Comparison of ENCODE assay signal across 21 cellular contexts in the genomic region with DNA sequence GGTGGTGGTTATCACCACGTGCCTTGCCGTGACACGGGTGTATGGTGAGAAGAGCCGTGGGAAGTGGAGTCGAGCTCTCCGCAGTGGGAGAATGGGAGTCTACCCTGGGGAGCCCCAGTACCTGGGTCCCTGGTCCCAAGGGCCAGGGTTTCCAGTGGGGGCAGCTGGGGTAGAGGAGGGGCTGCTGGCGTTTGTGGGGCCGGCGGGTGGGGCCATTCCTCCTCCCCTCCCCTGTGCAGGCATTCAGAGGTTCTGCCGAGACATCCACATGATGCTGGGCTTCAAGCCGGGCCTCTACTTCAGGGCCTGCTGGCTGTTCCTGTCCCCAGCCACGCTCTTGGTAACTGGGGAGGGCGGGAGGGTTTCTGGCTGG. TPM values are rescaled to one million over a fixed set of nuclear protein-coding genes. Genes with fewer than 3 reads are reported as not detected.
DNase-seq lines count a peak whose midpoint lies in the region; ATAC-seq, FAIRE-seq and TF ChIP-seq lines count a peak whose summit lies in the region.
"Had no signal": no experiment of that assay in that cellular context is flagged by ENCODE, and none has a peak within 500 bp of the region (broad histone marks: within the 10 kb centered on the region; RNA-seq: fewer than 3 reads in every experiment).

No MANE protein-coding gene starts in this region.

- FAIRE-seq in K562 (lab: Jason Lieb, UNC): no peak
- FAIRE-seq: G401.6, GM12892, H54 had no signal

- H3K27me3 ChIP-seq in K562 (ENCODE audit: control insufficient read depth in 2 of 2, insufficient read depth in 2 of 2, low read length in 2 of 2): peaks cover 30 to 70% of the 10 kb centered on the region in 2 experiments
- peaks cover 0 to 4% of the 10 kb centered on the region in 2 experiments for H3K27me3 ChIP-seq in mesenchymal stem cell (ENCODE audit: control insufficient read depth in 1 of 2, insufficient read depth in 1 of 2, low read length in 2 of 2)
- peaks cover 0 to 6% (median 0%) of the 10 kb centered on the region in 9 donors for H3K27me3 ChIP-seq in heart left ventricle

- no TSS peak for BruUV-seq in K562 (replicated peaks; lab: Mats Ljungman, UMichigan)

- no peak overlapping the region for H2BK12ac ChIP-seq in mesenchymal stem cell (ENCODE audit: low read length in 2 of 2)

- H2BK5ac ChIP-seq in mesenchymal stem cell (ENCODE audit: low read depth, low read length, poor library complexity, severe bottlenecking): no peak overlapping the region

- no peaks in the 10 kb centered on the region for H3K36me3 ChIP-seq in K562 (ENCODE audit: control insufficient read depth, insufficient read depth, low read length)
- no peaks in the 10 kb centered on the region for H3K36me3 ChIP-seq in mesenchymal stem cell (ENCODE audit: control insufficient read depth in 1 of 2, insufficient read depth in 2 of 2, low read depth in 1 of 2, low read length in 2 of 2)
- no peaks in the 10 kb centered on the region for H3K36me3 ChIP-seq in heart left ventricle
- H3K36me3 ChIP-seq: HAP-1 had no signal

- WGBS in K562 (ENCODE audit: insufficient coverage, low coverage, missing lambda C conversion rate): 11% methylated on average over 8 of the region's 13 CpGs
- 89% methylated on average over 13 of the region's 13 CpGs for whole genome bisulfite sequencing in mesenchymal stem cell
- 91 to 93% (median 92%) methylated on average over 10 to 13 of the region's 13 CpGs for WGBS in heart left ventricle, 4 donors

- TF ChIP-seq RAD21 in K562 (CRISPR knock-in tag; conservative IDR thresholded peaks at IDR 0.05 in 1 of 2, IDR thresholded peaks at IDR 0.05 in 1 of 2): no peak

- POLR2A ChIA-PET in K562 (lab: Yijun Ruan, JAX): interaction anchor here (2.3 kb wide), 1 partner anchor 11 kb away, joined by 6 read pairs; no protein-coding TSS in a partner anchor

- H3K4me1 Mint-ChIP-seq in progenitor cell of endocrine pancreas (ENCODE audit: low read depth): no peaks in the 10 kb centered on the region

- H3K9ac ChIP-seq in K562 (ENCODE audit: insufficient read depth in 1 of 2, low read depth in 2 of 2, low read length in 2 of 2) (no peak overlapping the region), mesenchymal stem cell (ENCODE audit: low read length) (no peak overlapping the region)
- H3K9ac ChIP-seq: GM23248 had no signal

- no peaks in the 10 kb centered on the region for H3K79me2 ChIP-seq in K562 (ENCODE audit: control insufficient read depth, insufficient read depth, low read length)

- no peak for TF ChIP-seq EP300 in K562 (IDR thresholded peaks at IDR 0.05; ENCODE audit: low read length)

- H2BK120ac ChIP-seq in mesenchymal stem cell (ENCODE audit: low read depth, low read length): no peak overlapping the region

- H3K4me2 ChIP-seq in K562 (ENCODE audit: insufficient read depth, low read length) (no peak overlapping the region), mesenchymal stem cell (ENCODE audit: low read length, poor library complexity, severe bottlenecking) (no peak overlapping the region)

- H3K4ac ChIP-seq in mesenchymal stem cell (ENCODE audit: low read depth in 1 of 2, low read length in 2 of 2): no peak overlapping the region

- H3K36me3 Mint-ChIP-seq in progenitor cell of endocrine pancreas (ENCODE audit: insufficient read depth): no peaks in the 10 kb centered on the region
- H3K36me3 Mint-ChIP-seq: CD4-positive, CD25-positive, alpha-beta regulatory T cell; CD8-positive, alpha-beta T cell had no signal

- H2AFZ ChIP-seq in K562 (ENCODE audit: low read depth, low read length) (0 out of 2 replicates have a peak overlapping the region, but pooled peaks have one; percentile 35), mesenchymal stem cell (ENCODE audit: low read depth, low read length) (no peak overlapping the region)
- H2AFZ ChIP-seq: GM23248 had no signal

- H3K27ac ChIP-seq in K562 (ENCODE audit: extremely low read depth, low read depth, low read length): no peak overlapping the region
- no peak overlapping the region for H3K27ac ChIP-seq in mesenchymal stem cell (ENCODE audit: low read length, poor library complexity, severe bottlenecking)
- H3K27ac ChIP-seq in heart left ventricle: no peak overlapping the region
- H3K27ac ChIP-seq: C4-2B, GM23248 had no signal

- in situ Hi-C loops in K562 (cut with MboI): no loop called here

- TF ChIP-seq POLR2A in K562 (conservative IDR thresholded peaks at IDR 0.05): no peak
- TF ChIP-seq POLR2A in heart left ventricle (IDR thresholded peaks at IDR 0.05): no peak

- intact Hi-C loops in K562 (cut with micrococcal nuclease): no loop called here
- intact Hi-C loops in heart left ventricle (cut with DNase I): loop anchor here in 1 of 10 donors (5.0 kb wide), 1 partner anchor 37 kb away; a partner anchor contains a TSS

- H3K9me3 Mint-ChIP-seq in progenitor cell of endocrine pancreas (ENCODE audit: low read depth): no peaks in the 10 kb centered on the region
- H3K9me3 Mint-ChIP-seq: CD8-positive, alpha-beta T cell; HFFc6 had no signal

- H3K4me3 Mint-ChIP-seq in progenitor cell of endocrine pancreas (ENCODE audit: low read depth): no peak overlapping the region
- H3K4me3 Mint-ChIP-seq: CD4-positive, CD25-positive, alpha-beta regulatory T cell; CD8-positive, alpha-beta T cell; HFFc6 had no signal

- CTCF ChIA-PET in K562 (lab: Yijun Ruan, JAX; ENCODE audit: low intra/inter-chr PET ratio): no interaction called here

- no peak overlapping the region for H3K14ac ChIP-seq in mesenchymal stem cell (ENCODE audit: low read length in 2 of 2)

- no peaks in the 10 kb centered on the region for H3K9me3 ChIP-seq in K562 (replicated peaks; ENCODE audit: control insufficient read depth, insufficient read depth, low read depth, low read length)
- H3K9me3 ChIP-seq in mesenchymal stem cell (ENCODE audit: control insufficient read depth, low read length): no peaks in the 10 kb centered on the region
- H3K9me3 ChIP-seq in heart left ventricle: no peaks in the 10 kb centered on the region
- H3K9me3 ChIP-seq: Caco-2, HAP-1 had no signal

- H3K27me3 Mint-ChIP-seq in progenitor cell of endocrine pancreas: peaks cover 19% of the 10 kb centered on the region

- H3K4me1 ChIP-seq in K562 (replicated peaks in 1 of 2; ENCODE audit: control insufficient read depth in 2 of 2, insufficient read depth in 2 of 2, low read length in 2 of 2) (peaks cover 0 to 8% of the 10 kb centered on the region in 2 experiments; a peak in 1 of 5 replicates), mesenchymal stem cell (ENCODE audit: control insufficient read depth, insufficient read depth, low read depth, low read length) (peaks cover 17% of the 10 kb centered on the region), heart left ventricle (peaks cover 0 to 5% (median 0%) of the 10 kb centered on the region in 12 donors)
- H3K4me1 ChIP-seq: Caco-2, HAP-1 had no signal

- H4K8ac ChIP-seq in mesenchymal stem cell (ENCODE audit: low read length): no peak overlapping the region

- no peak overlapping the region for H3K18ac ChIP-seq in mesenchymal stem cell (ENCODE audit: low read depth in 1 of 2, low read length in 2 of 2)

- no peak overlapping the region for H4K91ac ChIP-seq in mesenchymal stem cell (ENCODE audit: low read length)

- peak overlapping the region; percentile 13 for H2BK15ac ChIP-seq in mesenchymal stem cell (ENCODE audit: low read depth, poor library complexity, severe bottlenecking)

- no peak overlapping the region for H3K4me3 ChIP-seq in K562
- H3K4me3 ChIP-seq in mesenchymal stem cell (ENCODE audit: insufficient read depth in 1 of 2, low read depth in 1 of 2, low read length in 2 of 2): no peak overlapping the region
- no peak overlapping the region for H3K4me3 ChIP-seq in heart left ventricle
- H3K4me3 ChIP-seq: GM23248, HAP-1 had no signal

- peak overlapping the region; percentile 39 for H3K27ac Mint-ChIP-seq in progenitor cell of endocrine pancreas
- H3K27ac Mint-ChIP-seq: CD8-positive, alpha-beta T cell; HFFc6 had no signal

- no peak for ATAC-seq in K562
- ATAC-seq in GM19463 (IDR thresholded peaks at IDR 0.05; ENCODE audit: unreplicated experiment): no peak
- no peak for ATAC-seq in heart left ventricle
- ATAC-seq: CD8-positive, alpha-beta T cell had no signal

- no peak for TF ChIP-seq CTCF in K562 (IDR thresholded peaks at IDR 0.05 in 2 of 3, conservative IDR thresholded peaks at IDR 0.05 in 1 of 3; ENCODE audit: insufficient read depth in 2 of 3, low read depth in 1 of 3, low read length in 3 of 3)
- TF ChIP-seq CTCF in progenitor cell of endocrine pancreas (IDR thresholded peaks at IDR 0.05; ENCODE audit: unreplicated experiment): no peak
- TF ChIP-seq CTCF in heart left ventricle (IDR thresholded peaks at IDR 0.05): no peak

- DNase-seq in K562 (ENCODE audit: extremely low read depth in 1 of 4, low spot score in 3 of 4) (no peak), mesenchymal stem cell (no peak), progenitor cell of endocrine pancreas (ENCODE audit: low spot score, unreplicated experiment) (no peak), heart left ventricle (no peak)
- DNase-seq in activated CD4-positive, alpha-beta T cell treated with anti-CD3 and anti-CD28 coated beads for 48 hours: no peak
- DNase-seq: Caco-2; CD4-positive, CD25-positive, alpha-beta regulatory T cell; CD8-positive, alpha-beta T cell; DMS153; DND-41; GM23248; HFFc6 had no signal

- no peak overlapping the region for H3K23ac ChIP-seq in mesenchymal stem cell (ENCODE audit: low read length in 2 of 2)

- H3K9me1 ChIP-seq in K562 (ENCODE audit: control insufficient read depth, insufficient read depth, low read length): no peaks in the 10 kb centered on the region

- H3K79me1 ChIP-seq in mesenchymal stem cell (replicated peaks; ENCODE audit: low read length, poor library complexity, severe bottlenecking): no peaks in the 10 kb centered on the region

- H2AK5ac ChIP-seq in mesenchymal stem cell (ENCODE audit: low read length, severe bottlenecking): no peak overlapping the region

- peaks cover 7% of the 10 kb centered on the region for H4K20me1 ChIP-seq in K562 (replicated peaks; ENCODE audit: control insufficient read depth, insufficient read depth, low read length)

RNA-seq across cellular contexts. Expression of a gene that starts 14.7 kb away (rescaled TPM):
- total RNA-seq in K562 (2011; cell fraction: chromatin; rRNA removed; ENCODE audit: low replicate concordance): not detected in 2 replicates
- not detected in 2 replicates for total RNA-seq in K562 (2011; cell fraction: nucleolus; rRNA removed)
- not detected in 2 replicates for total RNA-seq in K562 (2011; cell fraction: nucleoplasm; rRNA removed)
- total RNA-seq in K562 (2014; rRNA removed): not detected in 2 replicates
- not detected in 2 replicates for total RNA-seq in K562 (2014; rRNA removed; fragmentation: Illumina TruSeq; extraction: Trizol)
- total RNA-seq in K562 (2015; rRNA removed; fragmentation: Illumina TruSeq; extraction: Trizol): not detected in 2 replicates
- not detected in 2 replicates for total RNA-seq in K562 (2021)
- polyA plus RNA-seq in K562 (2011; rRNA removed): not detected in 2 replicates
- polyA plus RNA-seq in K562 (2011; cell fraction: cytosol; rRNA removed): not detected in 2 replicates
- polyA plus RNA-seq in K562 (2011; cell fraction: nucleus; rRNA removed): not detected in 2 replicates
- polyA plus RNA-seq in K562 (2012): not detected in 2 replicates
- not detected in 2 replicates for polyA plus RNA-seq in K562 (2014; fragmentation: Illumina TruSeq; extraction: Trizol)
- polyA plus RNA-seq in K562 (2014; fragmentation: Nextera tagmentation; extraction: Ambion mirVana): not detected
- not detected in 2 replicates for polyA plus RNA-seq in K562 (2014; rRNA removed)
- not detected in 2 replicates for polyA minus RNA-seq in K562 (2011; rRNA and poly(A)+ RNA removed)
- not detected in 2 replicates for polyA minus RNA-seq in K562 (2011; cell fraction: cytosol; rRNA and poly(A)+ RNA removed)
- not detected in 2 replicates for polyA minus RNA-seq in K562 (2011; cell fraction: nucleus; rRNA and poly(A)+ RNA removed)
- not detected for polyA plus RNA-seq in mesenchymal stem cell (2013, experiment 1 of 2)
- not detected for polyA plus RNA-seq in mesenchymal stem cell (2013, experiment 2 of 2)
- total RNA-seq in progenitor cell of endocrine pancreas: not detected in 2 replicates
- not detected for total RNA-seq in heart left ventricle
- not detected for polyA plus RNA-seq in heart left ventricle
- total RNA-seq: A172; A673; Caco-2; CD4-positive, CD25-positive, alpha-beta regulatory T cell; CD8-positive, alpha-beta T cell; GM23248; HFFc6 had no signal
- polyA plus RNA-seq: BJ; CD4-positive, CD25-positive, alpha-beta regulatory T cell; GM23248 had no signal

RNA-seq across cellular contexts. Expression of a gene that starts 38.0 kb away (rescaled TPM):
- total RNA-seq in K562 (2011; cell fraction: chromatin; rRNA removed; ENCODE audit: low replicate concordance): not detected in 2 replicates
- not detected in 2 replicates for total RNA-seq in K562 (2011; cell fraction: nucleolus; rRNA removed)
- total RNA-seq in K562 (2011; cell fraction: nucleoplasm; rRNA removed): not detected in 2 replicates
- total RNA-seq in K562 (2014; rRNA removed): not detected in 2 replicates
- total RNA-seq in K562 (2014; rRNA removed; fragmentation: Illumina TruSeq; extraction: Trizol): not detected in 2 replicates
- not detected in 2 replicates for total RNA-seq in K562 (2015; rRNA removed; fragmentation: Illumina TruSeq; extraction: Trizol)
- 0.16 TPM in 1 of 2 replicates, not detected in the other for total RNA-seq in K562 (2021)
- 0.06 TPM in 1 of 2 replicates, not detected in the other for polyA plus RNA-seq in K562 (2011; rRNA removed)
- not detected in 2 replicates for polyA plus RNA-seq in K562 (2011; cell fraction: cytosol; rRNA removed)
- not detected in 2 replicates for polyA plus RNA-seq in K562 (2011; cell fraction: nucleus; rRNA removed)
- not detected in 2 replicates for polyA plus RNA-seq in K562 (2012)
- polyA plus RNA-seq in K562 (2014; fragmentation: Illumina TruSeq; extraction: Trizol): not detected in 2 replicates
- polyA plus RNA-seq in K562 (2014; fragmentation: Nextera tagmentation; extraction: Ambion mirVana): not detected
- not detected in 2 replicates for polyA plus RNA-seq in K562 (2014; rRNA removed)
- polyA minus RNA-seq in K562 (2011; rRNA and poly(A)+ RNA removed): not detected in 2 replicates
- polyA minus RNA-seq in K562 (2011; cell fraction: cytosol; rRNA and poly(A)+ RNA removed): not detected in 2 replicates
- not detected in 2 replicates for polyA minus RNA-seq in K562 (2011; cell fraction: nucleus; rRNA and poly(A)+ RNA removed)
- 0.08 TPM for polyA plus RNA-seq in mesenchymal stem cell (2013, experiment 1 of 2)
- polyA plus RNA-seq in mesenchymal stem cell (2013, experiment 2 of 2): 0.03 TPM
- total RNA-seq in progenitor cell of endocrine pancreas: 0.31 and 0.43 TPM in 2 replicates
- total RNA-seq in heart left ventricle: under 1 TPM in 2 of 9 donors, not detected in 7; 0.29 TPM
- under 1 TPM in 1 of 2 donors, not detected in 1; 0.17 TPM for polyA plus RNA-seq in heart left ventricle
- total RNA-seq: A172; A673; CD4-positive, CD25-positive, alpha-beta regulatory T cell; CD8-positive, alpha-beta T cell; GM23248 had no signal
- polyA plus RNA-seq: CD4-positive, CD25-positive, alpha-beta regulatory T cell; GM23248 had no signal

RNA-seq across cellular contexts. Expression of a gene that starts 48.9 kb away (rescaled TPM):
- total RNA-seq in K562 (2011; cell fraction: chromatin; rRNA removed; ENCODE audit: low replicate concordance): 2.1 and 7.7 TPM in 2 replicates
- 1.8 and 5.2 TPM in 2 replicates for total RNA-seq in K562 (2011; cell fraction: nucleolus; rRNA removed)
- 3.0 and 3.6 TPM in 2 replicates for total RNA-seq in K562 (2011; cell fraction: nucleoplasm; rRNA removed)
- total RNA-seq in K562 (2014; rRNA removed): 0.09 TPM in 1 of 2 replicates, not detected in the other
- total RNA-seq in K562 (2014; rRNA removed; fragmentation: Illumina TruSeq; extraction: Trizol): 0.07 and 0.13 TPM in 2 replicates
- not detected in 2 replicates for total RNA-seq in K562 (2015; rRNA removed; fragmentation: Illumina TruSeq; extraction: Trizol)
- total RNA-seq in K562 (2021): 0.51 and 0.86 TPM in 2 replicates
- 1.1 and 1.5 TPM in 2 replicates for polyA plus RNA-seq in K562 (2011; rRNA removed)
- 0.71 and 1.6 TPM in 2 replicates for polyA plus RNA-seq in K562 (2011; cell fraction: cytosol; rRNA removed)
- 2.5 and 3.8 TPM in 2 replicates for polyA plus RNA-seq in K562 (2011; cell fraction: nucleus; rRNA removed)
- polyA plus RNA-seq in K562 (2012): 0.14 and 0.29 TPM in 2 replicates
- 0.03 and 0.09 TPM in 2 replicates for polyA plus RNA-seq in K562 (2014; fragmentation: Illumina TruSeq; extraction: Trizol)
- polyA plus RNA-seq in K562 (2014; fragmentation: Nextera tagmentation; extraction: Ambion mirVana): not detected
- polyA plus RNA-seq in K562 (2014; rRNA removed): 0.01 and 0.07 TPM in 2 replicates
- polyA minus RNA-seq in K562 (2011; rRNA and poly(A)+ RNA removed): 0.48 and 1.0 TPM in 2 replicates
- 2.6 and 3.1 TPM in 2 replicates for polyA minus RNA-seq in K562 (2011; cell fraction: cytosol; rRNA and poly(A)+ RNA removed)
- 1.5 and 3.9 TPM in 2 replicates for polyA minus RNA-seq in K562 (2011; cell fraction: nucleus; rRNA and poly(A)+ RNA removed)
- 203 TPM for polyA plus RNA-seq in mesenchymal stem cell (2013, experiment 1 of 2)
- polyA plus RNA-seq in mesenchymal stem cell (2013, experiment 2 of 2): 211 TPM
- total RNA-seq in progenitor cell of endocrine pancreas: 1.2 and 2.3 TPM in 2 replicates
- 100 to 1,000 TPM in 3 of 9 donors, 10 to 100 TPM in 6; 28.3 to 112 (median 45.6) TPM for total RNA-seq in heart left ventricle
- polyA plus RNA-seq in heart left ventricle: 10 to 100 TPM; 27.6 to 53.1 TPM
- total RNA-seq: CD4-positive, CD25-positive, alpha-beta regulatory T cell had no signal
